ENCODE assay signal across 1 cellular context in the genomic region with DNA sequence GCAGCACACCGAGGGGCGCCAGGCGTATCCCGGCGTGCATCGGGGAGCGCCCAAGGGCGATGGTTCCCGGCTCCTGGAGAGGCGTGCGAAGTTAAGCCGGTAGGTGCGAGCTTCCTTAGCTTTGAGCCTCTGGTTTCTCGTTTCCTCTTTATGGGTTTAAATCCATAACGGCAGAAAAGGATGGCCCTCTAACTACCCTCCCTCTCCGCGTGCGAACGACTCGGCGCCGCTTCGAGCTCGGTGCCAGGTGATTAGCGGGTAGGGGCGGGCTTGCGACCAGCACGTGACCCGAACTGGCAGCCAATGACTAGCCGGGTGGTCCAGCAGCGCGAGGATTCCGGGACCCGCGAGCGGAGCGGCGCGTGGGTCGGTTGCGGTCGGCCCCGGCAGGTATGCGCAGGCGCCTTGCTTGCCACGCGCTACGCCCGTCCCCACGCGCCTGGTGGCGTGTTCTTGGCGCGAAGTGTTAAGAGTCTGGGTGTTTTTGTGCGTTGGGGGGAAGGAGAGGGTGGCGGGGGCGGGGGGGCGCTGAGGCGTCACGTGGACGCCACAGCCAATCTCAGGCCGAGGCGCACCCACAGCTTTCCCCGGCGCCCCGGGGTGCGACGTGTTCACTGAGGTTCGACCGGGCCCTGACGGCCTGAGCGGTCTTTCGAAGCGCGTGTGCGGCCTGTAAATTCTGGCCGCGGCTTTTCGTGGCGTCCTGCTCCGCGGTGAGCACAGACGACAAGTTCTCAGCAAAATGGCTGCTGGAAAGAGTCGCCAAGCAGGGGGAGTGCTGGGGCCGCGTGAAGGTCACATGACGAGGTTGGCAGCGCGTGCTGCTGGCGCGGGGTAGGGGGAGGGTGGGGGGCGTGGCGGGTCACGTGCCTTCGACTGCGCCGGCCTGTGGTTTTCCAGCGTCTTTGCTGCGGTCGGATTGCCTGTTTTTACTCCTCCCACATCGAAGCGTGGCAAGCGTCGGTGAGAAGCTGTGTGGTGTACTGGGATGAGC.
TF ChIP-seq lines count a peak whose summit lies in the region.

No MANE protein-coding gene starts in this region.

TF ChIP-seq in HepG2, 621 proteins besides CTCF, POLR2A, EP300 and RAD21 (continued from another document and continues in another):
- TF ChIP-seq, protein P1, sequence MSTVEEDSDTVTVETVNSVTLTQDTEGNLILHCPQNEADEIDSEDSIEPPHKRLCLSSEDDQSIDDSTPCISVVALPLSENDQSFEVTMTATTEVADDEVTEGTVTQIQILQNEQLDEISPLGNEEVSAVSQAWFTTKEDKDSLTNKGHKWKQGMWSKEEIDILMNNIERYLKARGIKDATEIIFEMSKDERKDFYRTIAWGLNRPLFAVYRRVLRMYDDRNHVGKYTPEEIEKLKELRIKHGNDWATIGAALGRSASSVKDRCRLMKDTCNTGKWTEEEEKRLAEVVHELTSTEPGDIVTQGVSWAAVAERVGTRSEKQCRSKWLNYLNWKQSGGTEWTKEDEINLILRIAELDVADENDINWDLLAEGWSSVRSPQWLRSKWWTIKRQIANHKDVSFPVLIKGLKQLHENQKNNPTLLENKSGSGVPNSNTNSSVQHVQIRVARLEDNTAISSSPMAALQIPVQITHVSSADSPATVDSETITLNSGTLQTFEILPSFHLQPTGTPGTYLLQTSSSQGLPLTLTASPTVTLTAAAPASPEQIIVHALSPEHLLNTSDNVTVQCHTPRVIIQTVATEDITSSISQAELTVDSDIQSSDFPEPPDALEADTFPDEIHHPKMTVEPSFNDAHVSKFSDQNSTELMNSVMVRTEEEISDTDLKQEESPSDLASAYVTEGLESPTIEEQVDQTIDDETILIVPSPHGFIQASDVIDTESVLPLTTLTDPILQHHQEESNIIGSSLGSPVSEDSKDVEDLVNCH (CRISPR knock-in tag; IDR thresholded peaks at IDR 0.05) = peak; percentile 3; the same call in 1 of the 2 replicates
- TF ChIP-seq UBTF (CRISPR knock-in tag; IDR thresholded peaks at IDR 0.05) (peak; percentile 68), CREB1 (IDR thresholded peaks at IDR 0.05) (peak; percentile 19; the same call in 1 of the 2 replicates), CREB1 (CRISPR knock-in tag; IDR thresholded peaks at IDR 0.05) (peak; percentile 18), NR1H2 (CRISPR knock-in tag; IDR thresholded peaks at IDR 0.05; ENCODE audit: borderline replicate concordance, low read depth) (0 out of 2 replicates have a peak, but pooled peaks have one; percentile 21), ZFP82 (CRISPR knock-in tag; IDR thresholded peaks at IDR 0.05; ENCODE audit: borderline replicate concordance) (peak; percentile 98; the same call in 1 of the 2 replicates), ESRRA (CRISPR knock-in tag; IDR thresholded peaks at IDR 0.05; ENCODE audit: low read depth) (0 out of 2 replicates have a peak, but pooled peaks have one; percentile 8), ARHGAP35 (CRISPR knock-in tag; IDR thresholded peaks at IDR 0.05; ENCODE audit: borderline replicate concordance) (peak; percentile 82), MLLT10 (CRISPR knock-in tag; IDR thresholded peaks at IDR 0.05) (no peak), ZBTB37 (CRISPR knock-in tag; IDR thresholded peaks at IDR 0.05) (peak; percentile 73; the same call in 1 of the 2 replicates), DNMT1 (CRISPR knock-in tag; IDR thresholded peaks at IDR 0.05) (0 out of 2 replicates have a peak, but pooled peaks have one; percentile 21), NR2F2 (IDR thresholded peaks at IDR 0.05; ENCODE audit: borderline replicate concordance, low read depth) (no peak), ZSCAN29 (CRISPR knock-in tag; conservative IDR thresholded peaks at IDR 0.05) (no peak), ZNF513 (CRISPR knock-in tag; conservative IDR thresholded peaks at IDR 0.05) (no peak), NR3C1 (CRISPR knock-in tag; IDR thresholded peaks at IDR 0.05) (no peak), PRDM15 (CRISPR knock-in tag; IDR thresholded peaks at IDR 0.05) (0 out of 2 replicates have a peak, but pooled peaks have one; percentile 57), CENPT (CRISPR knock-in tag; IDR thresholded peaks at IDR 0.05; ENCODE audit: low read depth) (peak; percentile 90), ZZZ3 (CRISPR knock-in tag; IDR thresholded peaks at IDR 0.05; ENCODE audit: borderline replicate concordance) (peak; percentile 84), ZNF124 (CRISPR knock-in tag; IDR thresholded peaks at IDR 0.05) (peak; percentile 89), PHF21A (CRISPR knock-in tag; IDR thresholded peaks at IDR 0.05) (peak; percentile 53; the same call in 1 of the 2 replicates), U2AF2 (IDR thresholded peaks at IDR 0.05; ENCODE audit: low read depth, low read length) (no peak), ZBTB14 (CRISPR knock-in tag; IDR thresholded peaks at IDR 0.05) (peak; percentile 61; the same call in 1 of the 2 replicates), MED13 (CRISPR knock-in tag; IDR thresholded peaks at IDR 0.05) (peak; percentile 61), RELA (CRISPR knock-in tag; IDR thresholded peaks at IDR 0.05) (no peak), ZNF720 (CRISPR knock-in tag; IDR thresholded peaks at IDR 0.05) (0 out of 2 replicates have a peak, but pooled peaks have one; percentile 90), ZNF256 (CRISPR knock-in tag; conservative IDR thresholded peaks at IDR 0.05) (peak; percentile 99)
- TF ChIP-seq, protein P2, sequence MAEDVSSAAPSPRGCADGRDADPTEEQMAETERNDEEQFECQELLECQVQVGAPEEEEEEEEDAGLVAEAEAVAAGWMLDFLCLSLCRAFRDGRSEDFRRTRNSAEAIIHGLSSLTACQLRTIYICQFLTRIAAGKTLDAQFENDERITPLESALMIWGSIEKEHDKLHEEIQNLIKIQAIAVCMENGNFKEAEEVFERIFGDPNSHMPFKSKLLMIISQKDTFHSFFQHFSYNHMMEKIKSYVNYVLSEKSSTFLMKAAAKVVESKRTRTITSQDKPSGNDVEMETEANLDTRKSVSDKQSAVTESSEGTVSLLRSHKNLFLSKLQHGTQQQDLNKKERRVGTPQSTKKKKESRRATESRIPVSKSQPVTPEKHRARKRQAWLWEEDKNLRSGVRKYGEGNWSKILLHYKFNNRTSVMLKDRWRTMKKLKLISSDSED (CRISPR knock-in tag; IDR thresholded peaks at IDR 0.05) = no peak; the same call in 1 of the 2 replicates
- TF ChIP-seq, protein P3, sequence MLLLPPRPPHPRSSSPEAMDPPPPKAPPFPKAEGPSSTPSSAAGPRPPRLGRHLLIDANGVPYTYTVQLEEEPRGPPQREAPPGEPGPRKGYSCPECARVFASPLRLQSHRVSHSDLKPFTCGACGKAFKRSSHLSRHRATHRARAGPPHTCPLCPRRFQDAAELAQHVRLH (CRISPR knock-in tag; IDR thresholded peaks at IDR 0.05; ENCODE audit: borderline replicate concordance, low read depth) = peak; percentile 98; the same call in 1 of the 2 replicates
- TF ChIP-seq, protein P4, sequence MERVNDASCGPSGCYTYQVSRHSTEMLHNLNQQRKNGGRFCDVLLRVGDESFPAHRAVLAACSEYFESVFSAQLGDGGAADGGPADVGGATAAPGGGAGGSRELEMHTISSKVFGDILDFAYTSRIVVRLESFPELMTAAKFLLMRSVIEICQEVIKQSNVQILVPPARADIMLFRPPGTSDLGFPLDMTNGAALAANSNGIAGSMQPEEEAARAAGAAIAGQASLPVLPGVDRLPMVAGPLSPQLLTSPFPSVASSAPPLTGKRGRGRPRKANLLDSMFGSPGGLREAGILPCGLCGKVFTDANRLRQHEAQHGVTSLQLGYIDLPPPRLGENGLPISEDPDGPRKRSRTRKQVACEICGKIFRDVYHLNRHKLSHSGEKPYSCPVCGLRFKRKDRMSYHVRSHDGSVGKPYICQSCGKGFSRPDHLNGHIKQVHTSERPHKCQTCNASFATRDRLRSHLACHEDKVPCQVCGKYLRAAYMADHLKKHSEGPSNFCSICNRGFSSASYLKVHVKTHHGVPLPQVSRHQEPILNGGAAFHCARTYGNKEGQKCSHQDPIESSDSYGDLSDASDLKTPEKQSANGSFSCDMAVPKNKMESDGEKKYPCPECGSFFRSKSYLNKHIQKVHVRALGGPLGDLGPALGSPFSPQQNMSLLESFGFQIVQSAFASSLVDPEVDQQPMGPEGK (CRISPR knock-in tag; IDR thresholded peaks at IDR 0.05) = peak; percentile 52; the same call in 1 of the 2 replicates
- TF ChIP-seq, protein P5, sequence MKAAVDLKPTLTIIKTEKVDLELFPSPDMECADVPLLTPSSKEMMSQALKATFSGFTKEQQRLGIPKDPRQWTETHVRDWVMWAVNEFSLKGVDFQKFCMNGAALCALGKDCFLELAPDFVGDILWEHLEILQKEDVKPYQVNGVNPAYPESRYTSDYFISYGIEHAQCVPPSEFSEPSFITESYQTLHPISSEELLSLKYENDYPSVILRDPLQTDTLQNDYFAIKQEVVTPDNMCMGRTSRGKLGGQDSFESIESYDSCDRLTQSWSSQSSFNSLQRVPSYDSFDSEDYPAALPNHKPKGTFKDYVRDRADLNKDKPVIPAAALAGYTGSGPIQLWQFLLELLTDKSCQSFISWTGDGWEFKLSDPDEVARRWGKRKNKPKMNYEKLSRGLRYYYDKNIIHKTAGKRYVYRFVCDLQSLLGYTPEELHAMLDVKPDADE (CRISPR knock-in tag; IDR thresholded peaks at IDR 0.05) = peak; percentile 98; the same call in 1 of the 2 replicates
- TF ChIP-seq, protein P6, sequence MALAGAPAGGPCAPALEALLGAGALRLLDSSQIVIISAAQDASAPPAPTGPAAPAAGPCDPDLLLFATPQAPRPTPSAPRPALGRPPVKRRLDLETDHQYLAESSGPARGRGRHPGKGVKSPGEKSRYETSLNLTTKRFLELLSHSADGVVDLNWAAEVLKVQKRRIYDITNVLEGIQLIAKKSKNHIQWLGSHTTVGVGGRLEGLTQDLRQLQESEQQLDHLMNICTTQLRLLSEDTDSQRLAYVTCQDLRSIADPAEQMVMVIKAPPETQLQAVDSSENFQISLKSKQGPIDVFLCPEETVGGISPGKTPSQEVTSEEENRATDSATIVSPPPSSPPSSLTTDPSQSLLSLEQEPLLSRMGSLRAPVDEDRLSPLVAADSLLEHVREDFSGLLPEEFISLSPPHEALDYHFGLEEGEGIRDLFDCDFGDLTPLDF (CRISPR knock-in tag; IDR thresholded peaks at IDR 0.05) = peak; percentile 90
